ENCODE assay signal across 1 cellular context in genomic region chr6:4986999-4987398, GRCh38.
TF ChIP-seq lines count a peak whose summit lies in the region.

No MANE protein-coding gene starts in this region.

TF ChIP-seq in K562, 482 proteins besides CTCF, POLR2A, EP300 and RAD21 (continued from another document):
- TF ChIP-seq ZBTB7A (IDR thresholded peaks at IDR 0.05; ENCODE audit: borderline replicate concordance, control insufficient read depth, low read depth, low read length): peak; percentile 47; the same call in 1 of the 2 replicates
- TF ChIP-seq GATAD2B (IDR thresholded peaks at IDR 0.05; ENCODE audit: borderline replicate concordance): 0 out of 2 replicates have a peak, but pooled peaks have one; percentile 24
- no peak for TF ChIP-seq NRF1 (conservative IDR thresholded peaks at IDR 0.05 in 1 of 2, IDR thresholded peaks at IDR 0.05 in 1 of 2)
- no peak for TF ChIP-seq NCOA4 (IDR thresholded peaks at IDR 0.05; ENCODE audit: partially characterized antibody)
- no peak for TF ChIP-seq SP1 (CRISPR knock-in tag; IDR thresholded peaks at IDR 0.05)
- 0 out of 2 replicates have a peak, but pooled peaks have one; percentile 19 for TF ChIP-seq USF2 (CRISPR knock-in tag; IDR thresholded peaks at IDR 0.05)
- peak; percentile 55 for TF ChIP-seq CBFA2T3 (IDR thresholded peaks at IDR 0.05)
- peak; percentile 26; the same call in 1 of the 2 replicates for TF ChIP-seq NCOR1 (IDR thresholded peaks at IDR 0.05)
- TF ChIP-seq TCF3 (CRISPR knock-in tag; IDR thresholded peaks at IDR 0.05): peak; percentile 61
